ENCODE assay signal across 8 cellular contexts in the genomic region with DNA sequence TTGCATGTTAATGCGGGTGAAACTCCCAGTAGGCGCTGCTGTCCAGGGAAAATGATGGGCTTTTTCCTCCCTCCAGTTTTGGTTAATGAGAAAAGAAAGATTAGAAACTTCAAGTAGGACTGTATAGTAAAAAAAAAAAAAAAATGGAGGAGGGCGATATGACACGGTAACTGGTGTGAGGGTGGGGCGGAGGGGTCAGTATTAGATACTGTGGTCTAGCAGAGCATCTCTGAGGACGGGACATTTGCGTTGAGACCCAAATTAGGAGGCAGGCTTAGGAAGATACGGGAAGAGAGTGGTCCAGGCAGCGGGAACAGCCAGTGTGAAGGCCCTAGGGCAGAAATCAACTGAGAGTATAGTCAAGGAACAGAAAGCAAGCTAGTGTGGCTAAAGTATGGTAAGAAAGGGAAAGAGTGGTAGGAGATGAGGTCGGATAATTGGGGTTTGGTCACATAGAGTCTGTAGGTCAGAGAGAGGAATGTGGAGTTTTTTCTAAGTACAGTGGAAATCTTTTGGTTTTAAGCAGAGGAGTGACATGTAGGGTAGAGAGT. TPM values are rescaled to one million over a fixed set of nuclear protein-coding genes. Genes with fewer than 3 reads are reported as not detected.
A peak's percentile ranks its signal among the peaks of the same experiment; 100 is the strongest.
DNase-seq lines count a peak whose midpoint lies in the region; ATAC-seq, FAIRE-seq and TF ChIP-seq lines count a peak whose summit lies in the region.

No MANE protein-coding gene starts in this region.

- no peak for TF ChIP-seq CTCF in GM12878 (IDR thresholded peaks at IDR 0.05 in 2 of 3, conservative IDR thresholded peaks at IDR 0.05 in 1 of 3; ENCODE audit: control insufficient read depth in 2 of 3, extremely low read depth in 1 of 3, insufficient read depth in 1 of 3, low read depth in 3 of 3, low read length in 3 of 3)

- H3K79me1 ChIP-seq in mesenchymal stem cell (replicated peaks; ENCODE audit: low read length, poor library complexity, severe bottlenecking): peaks cover 14% of the 10 kb centered on the region

- H3K27me3 ChIP-seq in GM12878 (replicated peaks in 1 of 2; ENCODE audit: control insufficient read depth in 2 of 2, insufficient read depth in 2 of 2, low read length in 1 of 2) (no peaks in the 10 kb centered on the region), mesenchymal stem cell (ENCODE audit: control insufficient read depth in 1 of 2, insufficient read depth in 1 of 2, low read length in 2 of 2) (no peaks in the 10 kb centered on the region)

- H3K27ac Mint-ChIP-seq in stimulated activated naive CD8-positive, alpha-beta T cell treated with anti-CD3 and anti-CD28 coated beads, Interleukin-15, Interleukin-2, amounts not matched to agents 100 ng/mL and 50 ng/mL, for 24 hours: peak overlapping the region; percentile 83

- SMC1A ChIA-PET in GM12878 (lab: Charles Lee; ENCODE audit: uncharacterized antibody, unreplicated experiment): interaction anchor here (0.8 to 1.7 kb wide), 3 partner anchors 11 to 18 kb away, joined by 3 to 7 read pairs (median 3); no protein-coding TSS in a partner anchor

- H3K4me2 ChIP-seq in GM12878 (ENCODE audit: control insufficient read depth, insufficient read depth) (peak overlapping the region; percentile 92), mesenchymal stem cell (ENCODE audit: low read length, poor library complexity, severe bottlenecking) (peak overlapping the region; percentile 97)

- no peaks in the 10 kb centered on the region for H3K9me3 Mint-ChIP-seq in stimulated activated naive CD8-positive, alpha-beta T cell treated with anti-CD3 and anti-CD28 coated beads, Interleukin-15, Interleukin-2, amounts not matched to agents 100 ng/mL and 50 ng/mL, for 24 hours

- no TSS peak for BruUV-seq in GM12878 (replicated peaks; lab: Mats Ljungman, UMichigan)

- H2BK120ac ChIP-seq in mesenchymal stem cell (ENCODE audit: low read depth, low read length): no peak overlapping the region

- intact Hi-C loops in GM12878 (cut with micrococcal nuclease; ENCODE audit: unreplicated experiment): no loop called here

- no peak overlapping the region for H4K91ac ChIP-seq in mesenchymal stem cell (ENCODE audit: low read length)

- RAD21 ChIA-PET in GM12878 (lab: Charles Lee; ENCODE audit: unreplicated experiment): interaction anchor here (0.9 to 1.6 kb wide), 3 partner anchors 14 to 22 kb away, joined by 3 to 4 read pairs (median 3); partner anchors contain the start of gene NHP2

- H3K36me3 ChIP-seq in GM12878 (ENCODE audit: control insufficient read depth in 2 of 2, insufficient read depth in 2 of 2, low read length in 1 of 2): peaks cover 0 to 5% of the 10 kb centered on the region in 2 experiments; a peak in 1 of 4 replicates
- H3K36me3 ChIP-seq in mesenchymal stem cell (ENCODE audit: control insufficient read depth in 1 of 2, insufficient read depth in 2 of 2, low read depth in 1 of 2, low read length in 2 of 2): peaks cover 7 to 23% of the 10 kb centered on the region in 2 experiments

- H3K9ac ChIP-seq in GM12878 (ENCODE audit: control insufficient read depth, insufficient read depth, low read length) (peak overlapping the region; percentile 96), mesenchymal stem cell (ENCODE audit: low read length) (peak overlapping the region; percentile 89)

- no peak overlapping the region for H2BK15ac ChIP-seq in mesenchymal stem cell (ENCODE audit: low read depth, poor library complexity, severe bottlenecking)

- no peaks in the 10 kb centered on the region for H3K27me3 Mint-ChIP-seq in stimulated activated naive CD8-positive, alpha-beta T cell treated with anti-CD3 and anti-CD28 coated beads, Interleukin-15, Interleukin-2, amounts not matched to agents 100 ng/mL and 50 ng/mL, for 24 hours

- H3K4me1 ChIP-seq in GM12878 (ENCODE audit: control insufficient read depth, insufficient read depth, low read length) (peaks cover 4% of the 10 kb centered on the region; the same call in 1 of the 2 replicates), mesenchymal stem cell (ENCODE audit: control insufficient read depth, insufficient read depth, low read depth, low read length) (peaks cover 7% of the 10 kb centered on the region)

- no peak overlapping the region for H2BK5ac ChIP-seq in mesenchymal stem cell (ENCODE audit: low read depth, low read length, poor library complexity, severe bottlenecking)

- no peak overlapping the region for H3K23ac ChIP-seq in mesenchymal stem cell (ENCODE audit: low read length in 2 of 2)

- CTCF ChIA-PET in GM12878 (lab: Yijun Ruan, JAX): interaction anchor here (1.0 to 1.9 kb wide), 3 partner anchors 11 to 57 kb away, joined by 3 to 11 read pairs (median 3); no protein-coding TSS in a partner anchor

- DNase-seq in stimulated activated naive CD8-positive, alpha-beta T cell treated with anti-CD3 and anti-CD28 coated beads, Interleukin-15, Interleukin-2, amounts not matched to agents 100 U/mL and 50 U/mL, for 24 hours: no peak
- DNase-seq in GM12878 (ENCODE audit: low read depth, low spot score): no peak
- DNase-seq in mesenchymal stem cell: peak; percentile 16
- DNase-seq in SKM-1 treated with dmso at 0.1 percent for 144 hours (lab: John Stamatoyannopoulos, UW; ENCODE audit: unreplicated experiment): no peak
- DNase-seq in DMS153 (lab: John Stamatoyannopoulos, UW): no peak

- H3K18ac ChIP-seq in mesenchymal stem cell (ENCODE audit: low read depth in 1 of 2, low read length in 2 of 2): no peak overlapping the region

- H2AK5ac ChIP-seq in mesenchymal stem cell (ENCODE audit: low read length, severe bottlenecking): no peak overlapping the region

- H2AFZ ChIP-seq in GM12878 (ENCODE audit: control insufficient read depth, low read depth, low read length) (peak overlapping the region; percentile 62; the same call in 1 of the 2 replicates), mesenchymal stem cell (ENCODE audit: low read depth, low read length) (no peak overlapping the region)

- H3K79me2 ChIP-seq in GM12878 (ENCODE audit: control insufficient read depth, insufficient read depth, low read length): peaks cover 19% of the 10 kb centered on the region

- H4K20me1 ChIP-seq in GM12878 (ENCODE audit: control insufficient read depth, insufficient read depth): no peaks in the 10 kb centered on the region

- POLR2A ChIA-PET in GM12878 (lab: Charles Lee): interaction anchor here (0.8 to 2.0 kb wide), 5 partner anchors 10 to 19 kb away, joined by 3 to 7 read pairs (median 3); no protein-coding TSS in a partner anchor

- TF ChIP-seq RAD21 in GM12878 (IDR thresholded peaks at IDR 0.05; ENCODE audit: insufficient read depth, low read depth, low read length): no peak

- no peak overlapping the region for H3K14ac ChIP-seq in mesenchymal stem cell (ENCODE audit: low read length in 2 of 2)

- TF ChIP-seq POLR2A in GM12878 (IDR thresholded peaks at IDR 0.05; ENCODE audit: low read depth, low read length): no peak

- in situ Hi-C loops in GM12878 (cut with MboI): no loop called here

- H3K4ac ChIP-seq in mesenchymal stem cell (ENCODE audit: low read depth in 1 of 2, low read length in 2 of 2): no peak overlapping the region

- 10% methylated on average over 10 of the region's 10 CpGs for WGBS in GM12878 (ENCODE audit: insufficient coverage, insufficient replicate concordance, low lambda C conversion rate, missing lambda C conversion rate)
- 33% methylated on average over 10 of the region's 10 CpGs for WGBS in mesenchymal stem cell

- ATAC-seq in stimulated activated naive CD8-positive, alpha-beta T cell treated with anti-CD3 and anti-CD28 coated beads, Interleukin-15, Interleukin-2, amounts not matched to agents 100 U/mL and 50 U/mL, for 24 hours: no peak
- peak; percentile 32 for ATAC-seq in GM12878
- no peak for ATAC-seq in HG02610 (IDR thresholded peaks at IDR 0.05; ENCODE audit: unreplicated experiment)
- no peak for ATAC-seq in HG03159 (IDR thresholded peaks at IDR 0.05; ENCODE audit: unreplicated experiment)

- H3K27ac ChIP-seq in GM12878 (ENCODE audit: control insufficient read depth, insufficient read depth): peak overlapping the region; percentile 94
- no peak overlapping the region for H3K27ac ChIP-seq in mesenchymal stem cell (ENCODE audit: low read length, poor library complexity, severe bottlenecking)

- TF ChIP-seq EP300 in GM12878 (IDR thresholded peaks at IDR 0.05; ENCODE audit: borderline replicate concordance in 1 of 2, control insufficient read depth in 1 of 2, low read depth in 2 of 2, low read length in 2 of 2): no peak

- no peak overlapping the region for H2BK12ac ChIP-seq in mesenchymal stem cell (ENCODE audit: low read length in 2 of 2)

- H3K36me3 Mint-ChIP-seq in stimulated activated naive CD8-positive, alpha-beta T cell treated with anti-CD3 and anti-CD28 coated beads, Interleukin-15, Interleukin-2, amounts not matched to agents 100 ng/mL and 50 ng/mL, for 24 hours (ENCODE audit: low read depth): peaks cover 33% of the 10 kb centered on the region

- H3K9me3 ChIP-seq in GM12878 (replicated peaks; ENCODE audit: control insufficient read depth, insufficient read depth, low read length) (no peaks in the 10 kb centered on the region), mesenchymal stem cell (ENCODE audit: control insufficient read depth, low read length) (no peaks in the 10 kb centered on the region)

- H3K4me3 ChIP-seq in GM12878 (peak overlapping the region; percentile 98), mesenchymal stem cell (ENCODE audit: insufficient read depth in 1 of 2, low read depth in 1 of 2, low read length in 2 of 2) (peak overlapping the region; percentile 83 to 86)

- peak overlapping the region; percentile 91 for H3K4me3 Mint-ChIP-seq in stimulated activated naive CD8-positive, alpha-beta T cell treated with anti-CD3 and anti-CD28 coated beads, Interleukin-15, Interleukin-2, amounts not matched to agents 100 ng/mL and 50 ng/mL, for 24 hours

- H3K4me1 Mint-ChIP-seq in stimulated activated naive CD8-positive, alpha-beta T cell treated with anti-CD3 and anti-CD28 coated beads, Interleukin-15, Interleukin-2, amounts not matched to agents 100 ng/mL and 50 ng/mL, for 24 hours (ENCODE audit: low read depth): peaks cover 20% of the 10 kb centered on the region

- no peak overlapping the region for H4K8ac ChIP-seq in mesenchymal stem cell (ENCODE audit: low read length)

- FAIRE-seq in GM12878 (lab: Jason Lieb, UNC): peak; percentile 96

RNA-seq across cellular contexts. Expression of gene RMND5B, which starts 0.7 kb away (rescaled TPM):
- total RNA-seq in GM12878 (2013; cell fraction: nucleolus; rRNA removed): 42.9 and 49.4 TPM in 2 replicates
- total RNA-seq in GM12878 (2014; rRNA removed) (25.8 and 27.6 TPM in 2 replicates), GM12878 (2014; rRNA removed; fragmentation: Illumina TruSeq; extraction: Trizol) (16.7 and 16.8 TPM in 2 replicates), GM12878 (2021) (37.5 and 39.6 TPM in 2 replicates)
- 11.3 TPM for polyA plus RNA-seq in GM12878 (2011; ENCODE audit: low read depth)
- polyA plus RNA-seq in GM12878 (2011; rRNA removed) (20.0 and 34.3 TPM in 2 replicates), GM12878 (2014; fragmentation: Illumina TruSeq; extraction: Trizol) (11.2 and 19.0 TPM in 2 replicates), GM12878 (2014; fragmentation: Nextera tagmentation; extraction: Ambion mirVana) (1 to 10 TPM; 1.6 to 4.0 TPM), GM12878 (2014; rRNA removed) (36.2 and 39.5 TPM in 2 replicates), GM12878 (2016; fragmentation: Nextera tagmentation; extraction: Ambion mirVana) (10 to 100 TPM; 50.4 to 50.7 TPM)
- 43.0 and 46.1 TPM in 2 replicates for polyA plus RNA-seq in GM12878 (2011; cell fraction: cytosol; rRNA removed)
- 62.1 and 65.1 TPM in 2 replicates for polyA plus RNA-seq in GM12878 (2011; cell fraction: nucleus; rRNA removed)
- polyA plus RNA-seq in GM12878 (2012): 23.8 and 24.3 TPM in 2 replicates
- polyA minus RNA-seq in GM12878 (2011; rRNA and poly(A)+ RNA removed): 38.7 and 46.0 TPM in 2 replicates
- polyA minus RNA-seq in GM12878 (2011; cell fraction: cytosol; rRNA and poly(A)+ RNA removed): 12.4 and 14.0 TPM in 2 replicates
- 20.8 and 39.0 TPM in 2 replicates for polyA minus RNA-seq in GM12878 (2011; cell fraction: nucleus; rRNA and poly(A)+ RNA removed)
- polyA plus RNA-seq in mesenchymal stem cell (2013, experiment 1 of 2): 14.0 TPM
- polyA plus RNA-seq in mesenchymal stem cell (2013, experiment 2 of 2): 14.1 TPM

RNA-seq across cellular contexts. Expression of gene N4BP3, which starts 18.2 kb away (rescaled TPM):
- 49.3 and 55.0 TPM in 2 replicates for total RNA-seq in GM12878 (2013; cell fraction: nucleolus; rRNA removed)
- total RNA-seq in GM12878 (2014; rRNA removed): 10.0 and 10.2 TPM in 2 replicates
- total RNA-seq in GM12878 (2014; rRNA removed; fragmentation: Illumina TruSeq; extraction: Trizol): 3.9 and 4.0 TPM in 2 replicates
- total RNA-seq in GM12878 (2021): 11.4 and 13.0 TPM in 2 replicates
- polyA plus RNA-seq in GM12878 (2011; ENCODE audit: low read depth): 1.4 TPM
- polyA plus RNA-seq in GM12878 (2011; rRNA removed): 4.6 and 8.3 TPM in 2 replicates
- polyA plus RNA-seq in GM12878 (2011; cell fraction: cytosol; rRNA removed): 10.4 and 11.5 TPM in 2 replicates
- polyA plus RNA-seq in GM12878 (2011; cell fraction: nucleus; rRNA removed): 29.0 and 31.8 TPM in 2 replicates
- 3.5 and 6.0 TPM in 2 replicates for polyA plus RNA-seq in GM12878 (2012)
- 1.3 and 2.5 TPM in 2 replicates for polyA plus RNA-seq in GM12878 (2014; fragmentation: Illumina TruSeq; extraction: Trizol)
- under 1 TPM; 0.06 to 0.27 TPM for polyA plus RNA-seq in GM12878 (2014; fragmentation: Nextera tagmentation; extraction: Ambion mirVana)
- 9.3 and 10.3 TPM in 2 replicates for polyA plus RNA-seq in GM12878 (2014; rRNA removed)
- 1 to 10 TPM; 3.7 to 4.6 TPM for polyA plus RNA-seq in GM12878 (2016; fragmentation: Nextera tagmentation; extraction: Ambion mirVana)
- polyA minus RNA-seq in GM12878 (2011; rRNA and poly(A)+ RNA removed): 5.0 and 14.3 TPM in 2 replicates
- 5.1 and 6.3 TPM in 2 replicates for polyA minus RNA-seq in GM12878 (2011; cell fraction: cytosol; rRNA and poly(A)+ RNA removed)
- 12.8 and 16.0 TPM in 2 replicates for polyA minus RNA-seq in GM12878 (2011; cell fraction: nucleus; rRNA and poly(A)+ RNA removed)
- 0.01 TPM for polyA plus RNA-seq in mesenchymal stem cell (2013, experiment 1 of 2)
- polyA plus RNA-seq in mesenchymal stem cell (2013, experiment 2 of 2): 0.01 TPM

RNA-seq across cellular contexts. Expression of gene NHP2, which starts 22.2 kb away (rescaled TPM):
- 53.0 and 54.1 TPM in 2 replicates for total RNA-seq in GM12878 (2013; cell fraction: nucleolus; rRNA removed)
- total RNA-seq in GM12878 (2014; rRNA removed): 284 and 305 TPM in 2 replicates
- total RNA-seq in GM12878 (2014; rRNA removed; fragmentation: Illumina TruSeq; extraction: Trizol): 132 and 163 TPM in 2 replicates
- total RNA-seq in GM12878 (2021): 233 TPM in 2 replicates
- polyA plus RNA-seq in GM12878 (2011; ENCODE audit: low read depth): 141 TPM
- polyA plus RNA-seq in GM12878 (2011; rRNA removed): 112 and 130 TPM in 2 replicates
- polyA plus RNA-seq in GM12878 (2011; cell fraction: cytosol; rRNA removed): 200 and 227 TPM in 2 replicates
- 129 and 130 TPM in 2 replicates for polyA plus RNA-seq in GM12878 (2011; cell fraction: nucleus; rRNA removed)
- 153 and 166 TPM in 2 replicates for polyA plus RNA-seq in GM12878 (2012)
- 46.4 and 97.3 TPM in 2 replicates for polyA plus RNA-seq in GM12878 (2014; fragmentation: Illumina TruSeq; extraction: Trizol)
- polyA plus RNA-seq in GM12878 (2014; fragmentation: Nextera tagmentation; extraction: Ambion mirVana): 100 to 1,000 TPM in 1 of 2 experiments, 10 to 100 TPM in 1; 39.2 to 127 TPM
- 277 and 301 TPM in 2 replicates for polyA plus RNA-seq in GM12878 (2014; rRNA removed)
- 100 to 1,000 TPM; 485 to 513 TPM for polyA plus RNA-seq in GM12878 (2016; fragmentation: Nextera tagmentation; extraction: Ambion mirVana)
- 50.3 and 72.8 TPM in 2 replicates for polyA minus RNA-seq in GM12878 (2011; rRNA and poly(A)+ RNA removed)
- polyA minus RNA-seq in GM12878 (2011; cell fraction: cytosol; rRNA and poly(A)+ RNA removed): 57.3 and 62.9 TPM in 2 replicates
- 35.5 and 50.4 TPM in 2 replicates for polyA minus RNA-seq in GM12878 (2011; cell fraction: nucleus; rRNA and poly(A)+ RNA removed)
- polyA plus RNA-seq in mesenchymal stem cell (2013, experiment 1 of 2): 114 TPM
- polyA plus RNA-seq in mesenchymal stem cell (2013, experiment 2 of 2): 119 TPM

RNA-seq across cellular contexts. Expression of gene GMCL2, which starts 55.6 kb away (rescaled TPM):
- total RNA-seq in GM12878 (2013; cell fraction: nucleolus; rRNA removed): not detected in 2 replicates
- not detected in 2 replicates for total RNA-seq in GM12878 (2014; rRNA removed)
- not detected in 2 replicates for total RNA-seq in GM12878 (2014; rRNA removed; fragmentation: Illumina TruSeq; extraction: Trizol)
- total RNA-seq in GM12878 (2021): not detected in 2 replicates
- polyA plus RNA-seq in GM12878 (2011; ENCODE audit: low read depth): not detected
- polyA plus RNA-seq in GM12878 (2011; rRNA removed): 0.04 TPM in 1 of 2 replicates, not detected in the other
- polyA plus RNA-seq in GM12878 (2011; cell fraction: cytosol; rRNA removed): not detected in 2 replicates
- not detected in 2 replicates for polyA plus RNA-seq in GM12878 (2011; cell fraction: nucleus; rRNA removed)
- polyA plus RNA-seq in GM12878 (2012): not detected in 2 replicates
- not detected in 2 replicates for polyA plus RNA-seq in GM12878 (2014; fragmentation: Illumina TruSeq; extraction: Trizol)
- not detected for polyA plus RNA-seq in GM12878 (2014; fragmentation: Nextera tagmentation; extraction: Ambion mirVana)
- polyA plus RNA-seq in GM12878 (2014; rRNA removed): not detected in 2 replicates
- polyA plus RNA-seq in GM12878 (2016; fragmentation: Nextera tagmentation; extraction: Ambion mirVana): under 1 TPM in 1 of 2 experiments, not detected in 1; 0.07 TPM
- polyA minus RNA-seq in GM12878 (2011; rRNA and poly(A)+ RNA removed): not detected in 2 replicates
- polyA minus RNA-seq in GM12878 (2011; cell fraction: cytosol; rRNA and poly(A)+ RNA removed): not detected in 2 replicates
- not detected in 2 replicates for polyA minus RNA-seq in GM12878 (2011; cell fraction: nucleus; rRNA and poly(A)+ RNA removed)
- polyA plus RNA-seq in mesenchymal stem cell (2013, experiment 1 of 2): not detected
- not detected for polyA plus RNA-seq in mesenchymal stem cell (2013, experiment 2 of 2)
